24 cellular contexts compared by ENCODE assay signal in genomic region chr15:48505067-48505466, GRCh38.
"Had no signal": no experiment of that assay in that cellular context is flagged by ENCODE, and none has a peak within 500 bp of the region (broad histone marks: within the 10 kb centered on the region; RNA-seq: fewer than 3 reads in every experiment).

No MANE protein-coding gene starts in this region.

- ATAC-seq: T-cell had no signal

- H3K4me3 ChIP-seq: MG63, SJSA1, SK-N-MC had no signal

- H3K9me3 ChIP-seq: MG63, SJSA1 had no signal

- H3K27ac ChIP-seq: SJSA1, SK-N-MC had no signal

- H3K4me1 ChIP-seq: SJSA1 had no signal

- H3K27me3 ChIP-seq: MG63, SJSA1 had no signal

- DNase-seq: Karpas-422, KG1, MG63, NCI-H1092, NCI-H1105 treated with DMSO at 0.1 percent for 48 hours, NCI-H1417 treated with DMSO at 0.1 percent for 48 hours, NCI-H146, NCI-H1694 treated with DMSO at 0.1 percent for 48 hours, NCI-H1930, NCI-H2081, NCI-H2107, NCI-H2171, NCI-H226, NCI-H446, NCI-H510A, NCI-H524 treated with DMSO at 0.1 percent for 48 hours, NCI-H69, NCI-H774, Right ventricle myocardium superior, RPMI8226, SIG-M5, T-cell had no signal
